ENCODE assay signal across 1 cellular context in the genomic region with DNA sequence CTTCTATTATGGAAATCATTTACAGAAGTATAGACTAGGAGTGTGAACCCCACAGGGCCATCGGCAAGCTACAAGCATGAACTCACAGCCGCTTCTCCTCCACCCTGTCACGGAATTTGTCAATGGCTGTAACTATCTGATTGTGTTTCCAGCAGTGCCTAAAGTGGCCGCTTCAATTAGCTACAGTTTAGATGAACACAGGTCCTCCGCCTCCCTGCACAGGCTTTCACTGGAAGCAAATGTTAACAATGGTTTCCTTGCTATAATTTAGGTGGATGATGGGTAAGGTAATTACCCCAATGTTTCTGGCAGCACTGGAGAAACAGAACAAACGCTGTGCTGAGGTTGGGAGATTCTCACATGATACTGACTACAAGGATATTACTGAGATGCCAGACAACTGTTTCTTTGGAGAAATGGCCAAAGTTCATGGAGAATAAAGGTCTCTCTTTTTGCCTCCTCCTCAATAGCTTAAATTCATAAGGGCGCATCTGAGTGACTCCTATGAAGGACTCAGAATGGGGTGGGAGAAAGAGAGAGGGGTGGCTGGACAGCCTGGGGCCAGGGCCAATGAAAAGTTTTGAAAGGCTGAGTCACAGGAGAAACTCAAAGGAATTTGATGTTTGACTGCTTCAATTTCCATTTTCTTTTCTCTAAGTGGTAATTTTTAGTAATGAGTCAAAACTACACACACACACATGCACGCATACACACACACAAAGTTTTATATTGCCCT.
TF ChIP-seq lines count a peak whose summit lies in the region.

No MANE protein-coding gene starts in this region.

TF ChIP-seq in SK-N-SH treated with all-trans-retinoic acid at 6 μM for 48 hours, 23 proteins besides CTCF, POLR2A, EP300 and RAD21 (continued from another document):
- TF ChIP-seq ZFP30 (CRISPR knock-in tag; IDR thresholded peaks at IDR 0.05): no peak
- TF ChIP-seq TCF4 (CRISPR knock-in tag; IDR thresholded peaks at IDR 0.05; ENCODE audit: borderline replicate concordance): no peak
- no peak for TF ChIP-seq GLIS3 (CRISPR knock-in tag; IDR thresholded peaks at IDR 0.05)
